2 cellular contexts compared by ENCODE assay signal in genomic region chr4:174505012-174505411, GRCh38.
TF ChIP-seq lines count a peak whose summit lies in the region.

No MANE protein-coding gene starts in this region.

TF ChIP-seq in liver, 16 proteins besides CTCF, POLR2A, EP300 and RAD21 (continued from another document):
- TF ChIP-seq ZBTB33 (IDR thresholded peaks at IDR 0.05) (no peak), SP1 (IDR thresholded peaks at IDR 0.05) (no peak), FOXA2 (IDR thresholded peaks at IDR 0.05) (no peak), TAF1 (conservative IDR thresholded peaks at IDR 0.05) (no peak), FOXA1 (IDR thresholded peaks at IDR 0.05) (no peak), HNF4G (IDR thresholded peaks at IDR 0.05) (no peak), EGR1 (IDR thresholded peaks at IDR 0.05; ENCODE audit: low read depth in 2 of 2) (no peak), YY1 (IDR thresholded peaks at IDR 0.05) (peak; percentile 23), ATF3 (IDR thresholded peaks at IDR 0.05) (no peak), MAX (IDR thresholded peaks at IDR 0.05) (no peak)
- TF ChIP-seq, protein P1, sequence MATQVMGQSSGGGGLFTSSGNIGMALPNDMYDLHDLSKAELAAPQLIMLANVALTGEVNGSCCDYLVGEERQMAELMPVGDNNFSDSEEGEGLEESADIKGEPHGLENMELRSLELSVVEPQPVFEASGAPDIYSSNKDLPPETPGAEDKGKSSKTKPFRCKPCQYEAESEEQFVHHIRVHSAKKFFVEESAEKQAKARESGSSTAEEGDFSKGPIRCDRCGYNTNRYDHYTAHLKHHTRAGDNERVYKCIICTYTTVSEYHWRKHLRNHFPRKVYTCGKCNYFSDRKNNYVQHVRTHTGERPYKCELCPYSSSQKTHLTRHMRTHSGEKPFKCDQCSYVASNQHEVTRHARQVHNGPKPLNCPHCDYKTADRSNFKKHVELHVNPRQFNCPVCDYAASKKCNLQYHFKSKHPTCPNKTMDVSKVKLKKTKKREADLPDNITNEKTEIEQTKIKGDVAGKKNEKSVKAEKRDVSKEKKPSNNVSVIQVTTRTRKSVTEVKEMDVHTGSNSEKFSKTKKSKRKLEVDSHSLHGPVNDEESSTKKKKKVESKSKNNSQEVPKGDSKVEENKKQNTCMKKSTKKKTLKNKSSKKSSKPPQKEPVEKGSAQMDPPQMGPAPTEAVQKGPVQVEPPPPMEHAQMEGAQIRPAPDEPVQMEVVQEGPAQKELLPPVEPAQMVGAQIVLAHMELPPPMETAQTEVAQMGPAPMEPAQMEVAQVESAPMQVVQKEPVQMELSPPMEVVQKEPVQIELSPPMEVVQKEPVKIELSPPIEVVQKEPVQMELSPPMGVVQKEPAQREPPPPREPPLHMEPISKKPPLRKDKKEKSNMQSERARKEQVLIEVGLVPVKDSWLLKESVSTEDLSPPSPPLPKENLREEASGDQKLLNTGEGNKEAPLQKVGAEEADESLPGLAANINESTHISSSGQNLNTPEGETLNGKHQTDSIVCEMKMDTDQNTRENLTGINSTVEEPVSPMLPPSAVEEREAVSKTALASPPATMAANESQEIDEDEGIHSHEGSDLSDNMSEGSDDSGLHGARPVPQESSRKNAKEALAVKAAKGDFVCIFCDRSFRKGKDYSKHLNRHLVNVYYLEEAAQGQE (IDR thresholded peaks at IDR 0.05) = no peak

TF ChIP-seq in HepG2, 621 proteins besides CTCF, POLR2A, EP300 and RAD21 (continued from another document):
- no peak for TF ChIP-seq GRHL1 (CRISPR knock-in tag; conservative IDR thresholded peaks at IDR 0.05)
- TF ChIP-seq, protein P2, sequence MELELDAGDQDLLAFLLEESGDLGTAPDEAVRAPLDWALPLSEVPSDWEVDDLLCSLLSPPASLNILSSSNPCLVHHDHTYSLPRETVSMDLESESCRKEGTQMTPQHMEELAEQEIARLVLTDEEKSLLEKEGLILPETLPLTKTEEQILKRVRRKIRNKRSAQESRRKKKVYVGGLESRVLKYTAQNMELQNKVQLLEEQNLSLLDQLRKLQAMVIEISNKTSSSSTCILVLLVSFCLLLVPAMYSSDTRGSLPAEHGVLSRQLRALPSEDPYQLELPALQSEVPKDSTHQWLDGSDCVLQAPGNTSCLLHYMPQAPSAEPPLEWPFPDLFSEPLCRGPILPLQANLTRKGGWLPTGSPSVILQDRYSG (CRISPR knock-in tag; IDR thresholded peaks at IDR 0.05) = no peak
- no peak for TF ChIP-seq MTA3 (CRISPR knock-in tag; IDR thresholded peaks at IDR 0.05)
- TF ChIP-seq REL (CRISPR knock-in tag; conservative IDR thresholded peaks at IDR 0.05) = no peak
